Comparison of ENCODE assay signal across 4 cellular contexts in genomic region chr9:7140401-7140800, GRCh38.
"Had no signal": no experiment of that assay in that cellular context is flagged by ENCODE, and none has a peak within 500 bp of the region (broad histone marks: within the 10 kb centered on the region; RNA-seq: fewer than 3 reads in every experiment).

No MANE protein-coding gene starts in this region.

- H3K4me2 ChIP-seq: GM23338 had no signal

- DNase-seq: H9, HCEC 1CT, IMR-90 had no signal

- H2AFZ ChIP-seq: GM23338 had no signal

- H3K9me3 Mint-ChIP-seq: GM23338, H9 had no signal

- ATAC-seq: GM23338 had no signal

- H3K4me3 ChIP-seq: GM23338 had no signal

- H3K27ac Mint-ChIP-seq: GM23338, H9 had no signal

- H3K4me3 Mint-ChIP-seq: GM23338, H9 had no signal
